In genomic region chr3:60277376-60277800, GRCh38 we compare ENCODE assay signal across 1 cellular context.
TF ChIP-seq lines count a peak whose summit lies in the region.

No MANE protein-coding gene starts in this region.

TF ChIP-seq in GM23338, 12 proteins besides CTCF, POLR2A, EP300 and RAD21 (continued from another document):
- TF ChIP-seq, protein P1, sequence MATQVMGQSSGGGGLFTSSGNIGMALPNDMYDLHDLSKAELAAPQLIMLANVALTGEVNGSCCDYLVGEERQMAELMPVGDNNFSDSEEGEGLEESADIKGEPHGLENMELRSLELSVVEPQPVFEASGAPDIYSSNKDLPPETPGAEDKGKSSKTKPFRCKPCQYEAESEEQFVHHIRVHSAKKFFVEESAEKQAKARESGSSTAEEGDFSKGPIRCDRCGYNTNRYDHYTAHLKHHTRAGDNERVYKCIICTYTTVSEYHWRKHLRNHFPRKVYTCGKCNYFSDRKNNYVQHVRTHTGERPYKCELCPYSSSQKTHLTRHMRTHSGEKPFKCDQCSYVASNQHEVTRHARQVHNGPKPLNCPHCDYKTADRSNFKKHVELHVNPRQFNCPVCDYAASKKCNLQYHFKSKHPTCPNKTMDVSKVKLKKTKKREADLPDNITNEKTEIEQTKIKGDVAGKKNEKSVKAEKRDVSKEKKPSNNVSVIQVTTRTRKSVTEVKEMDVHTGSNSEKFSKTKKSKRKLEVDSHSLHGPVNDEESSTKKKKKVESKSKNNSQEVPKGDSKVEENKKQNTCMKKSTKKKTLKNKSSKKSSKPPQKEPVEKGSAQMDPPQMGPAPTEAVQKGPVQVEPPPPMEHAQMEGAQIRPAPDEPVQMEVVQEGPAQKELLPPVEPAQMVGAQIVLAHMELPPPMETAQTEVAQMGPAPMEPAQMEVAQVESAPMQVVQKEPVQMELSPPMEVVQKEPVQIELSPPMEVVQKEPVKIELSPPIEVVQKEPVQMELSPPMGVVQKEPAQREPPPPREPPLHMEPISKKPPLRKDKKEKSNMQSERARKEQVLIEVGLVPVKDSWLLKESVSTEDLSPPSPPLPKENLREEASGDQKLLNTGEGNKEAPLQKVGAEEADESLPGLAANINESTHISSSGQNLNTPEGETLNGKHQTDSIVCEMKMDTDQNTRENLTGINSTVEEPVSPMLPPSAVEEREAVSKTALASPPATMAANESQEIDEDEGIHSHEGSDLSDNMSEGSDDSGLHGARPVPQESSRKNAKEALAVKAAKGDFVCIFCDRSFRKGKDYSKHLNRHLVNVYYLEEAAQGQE (IDR thresholded peaks at IDR 0.05; ENCODE audit: unreplicated experiment): no peak
- TF ChIP-seq, protein P2, sequence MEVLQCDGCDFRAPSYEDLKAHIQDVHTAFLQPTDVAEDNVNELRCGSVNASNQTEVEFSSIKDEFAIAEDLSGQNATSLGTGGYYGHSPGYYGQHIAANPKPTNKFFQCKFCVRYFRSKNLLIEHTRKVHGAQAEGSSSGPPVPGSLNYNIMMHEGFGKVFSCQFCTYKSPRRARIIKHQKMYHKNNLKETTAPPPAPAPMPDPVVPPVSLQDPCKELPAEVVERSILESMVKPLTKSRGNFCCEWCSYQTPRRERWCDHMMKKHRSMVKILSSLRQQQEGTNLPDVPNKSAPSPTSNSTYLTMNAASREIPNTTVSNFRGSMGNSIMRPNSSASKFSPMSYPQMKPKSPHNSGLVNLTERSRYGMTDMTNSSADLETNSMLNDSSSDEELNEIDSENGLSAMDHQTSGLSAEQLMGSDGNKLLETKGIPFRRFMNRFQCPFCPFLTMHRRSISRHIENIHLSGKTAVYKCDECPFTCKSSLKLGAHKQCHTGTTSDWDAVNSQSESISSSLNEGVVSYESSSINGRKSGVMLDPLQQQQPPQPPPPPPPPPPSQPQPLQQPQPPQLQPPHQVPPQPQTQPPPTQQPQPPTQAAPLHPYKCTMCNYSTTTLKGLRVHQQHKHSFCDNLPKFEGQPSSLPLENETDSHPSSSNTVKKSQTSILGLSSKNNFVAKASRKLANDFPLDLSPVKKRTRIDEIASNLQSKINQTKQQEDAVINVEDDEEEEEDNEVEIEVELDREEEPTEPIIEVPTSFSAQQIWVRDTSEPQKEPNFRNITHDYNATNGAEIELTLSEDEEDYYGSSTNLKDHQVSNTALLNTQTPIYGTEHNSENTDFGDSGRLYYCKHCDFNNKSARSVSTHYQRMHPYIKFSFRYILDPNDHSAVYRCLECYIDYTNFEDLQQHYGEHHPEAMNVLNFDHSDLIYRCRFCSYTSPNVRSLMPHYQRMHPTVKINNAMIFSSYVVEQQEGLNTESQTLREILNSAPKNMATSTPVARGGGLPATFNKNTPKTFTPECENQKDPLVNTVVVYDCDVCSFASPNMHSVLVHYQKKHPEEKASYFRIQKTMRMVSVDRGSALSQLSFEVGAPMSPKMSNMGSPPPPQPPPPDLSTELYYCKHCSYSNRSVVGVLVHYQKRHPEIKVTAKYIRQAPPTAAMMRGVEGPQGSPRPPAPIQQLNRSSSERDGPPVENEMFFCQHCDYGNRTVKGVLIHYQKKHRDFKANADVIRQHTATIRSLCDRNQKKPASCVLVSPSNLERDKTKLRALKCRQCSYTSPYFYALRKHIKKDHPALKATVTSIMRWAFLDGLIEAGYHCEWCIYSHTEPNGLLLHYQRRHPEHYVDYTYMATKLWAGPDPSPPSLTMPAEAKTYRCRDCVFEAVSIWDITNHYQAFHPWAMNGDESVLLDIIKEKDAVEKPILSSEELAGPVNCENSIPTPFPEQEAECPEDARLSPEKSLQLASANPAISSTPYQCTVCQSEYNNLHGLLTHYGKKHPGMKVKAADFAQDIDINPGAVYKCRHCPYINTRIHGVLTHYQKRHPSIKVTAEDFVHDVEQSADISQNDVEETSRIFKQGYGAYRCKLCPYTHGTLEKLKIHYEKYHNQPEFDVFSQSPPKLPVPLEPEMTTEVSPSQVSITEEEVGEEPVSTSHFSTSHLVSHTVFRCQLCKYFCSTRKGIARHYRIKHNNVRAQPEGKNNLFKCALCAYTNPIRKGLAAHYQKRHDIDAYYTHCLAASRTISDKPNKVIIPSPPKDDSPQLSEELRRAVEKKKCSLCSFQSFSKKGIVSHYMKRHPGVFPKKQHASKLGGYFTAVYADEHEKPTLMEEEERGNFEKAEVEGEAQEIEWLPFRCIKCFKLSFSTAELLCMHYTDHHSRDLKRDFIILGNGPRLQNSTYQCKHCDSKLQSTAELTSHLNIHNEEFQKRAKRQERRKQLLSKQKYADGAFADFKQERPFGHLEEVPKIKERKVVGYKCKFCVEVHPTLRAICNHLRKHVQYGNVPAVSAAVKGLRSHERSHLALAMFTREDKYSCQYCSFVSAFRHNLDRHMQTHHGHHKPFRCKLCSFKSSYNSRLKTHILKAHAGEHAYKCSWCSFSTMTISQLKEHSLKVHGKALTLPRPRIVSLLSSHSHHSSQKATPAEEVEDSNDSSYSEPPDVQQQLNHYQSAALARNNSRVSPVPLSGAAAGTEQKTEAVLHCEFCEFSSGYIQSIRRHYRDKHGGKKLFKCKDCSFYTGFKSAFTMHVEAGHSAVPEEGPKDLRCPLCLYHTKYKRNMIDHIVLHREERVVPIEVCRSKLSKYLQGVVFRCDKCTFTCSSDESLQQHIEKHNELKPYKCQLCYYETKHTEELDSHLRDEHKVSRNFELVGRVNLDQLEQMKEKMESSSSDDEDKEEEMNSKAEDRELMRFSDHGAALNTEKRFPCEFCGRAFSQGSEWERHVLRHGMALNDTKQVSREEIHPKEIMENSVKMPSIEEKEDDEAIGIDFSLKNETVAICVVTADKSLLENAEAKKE (CRISPR knock-in tag; IDR thresholded peaks at IDR 0.05): no peak
- TF ChIP-seq STAT1 (IDR thresholded peaks at IDR 0.05; ENCODE audit: unreplicated experiment) (no peak), ETS1 (IDR thresholded peaks at IDR 0.05) (no peak), ZNF114 (CRISPR knock-in tag; IDR thresholded peaks at IDR 0.05) (no peak), EZH2 (IDR thresholded peaks at IDR 0.05; ENCODE audit: low read depth, unreplicated experiment) (no peak), EZH2phosphoT487 (IDR thresholded peaks at IDR 0.05; ENCODE audit: unreplicated experiment) (no peak)
